In the genomic region with DNA sequence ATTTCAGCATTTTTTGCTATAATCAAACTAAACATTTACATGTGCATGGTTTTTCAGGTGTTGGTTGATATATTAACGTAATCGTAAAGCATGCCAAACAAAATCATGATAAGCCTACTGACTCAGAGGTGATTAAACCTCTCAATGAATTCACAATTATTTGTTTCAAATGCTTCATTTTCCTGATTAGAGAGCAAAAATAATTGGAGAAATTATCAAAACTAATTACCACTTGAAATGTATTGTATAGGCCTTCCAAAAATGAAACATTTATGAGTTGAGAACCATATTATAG, we compare ENCODE assay signal across 27 cellular contexts.
"Had no signal": no experiment of that assay in that cellular context is flagged by ENCODE, and none has a peak within 500 bp of the region (broad histone marks: within the 10 kb centered on the region; RNA-seq: fewer than 3 reads in every experiment).

No MANE protein-coding gene starts in this region.

- DNase-seq: activated CD4-positive, alpha-beta T cell treated with anti-CD3 and anti-CD28 coated beads for 1 hour; activated CD4-positive, alpha-beta T cell treated with anti-CD3 and anti-CD28 coated beads for 4 hours; activated CD4-positive, alpha-beta T cell treated with anti-CD3 and anti-CD28 coated beads, Interleukin-2, amount 10 ng/mL, durations not matched to agents 7 days and 5 days; activated CD4-positive, alpha-beta T cell treated with anti-CD3 and anti-CD28 coated beads, Interleukin-2, amount 50 U/mL, for 4 hours; activated CD8-positive, alpha-beta memory T cell treated with anti-CD3 and anti-CD28 coated beads for 24 hours; activated CD8-positive, alpha-beta T cell treated with anti-CD3 and anti-CD28 coated beads for 36 hours; activated effector memory CD4-positive, alpha-beta T cell treated with Interleukin-2 at 50 U/mL for 16 hours; activated gamma-delta T cell treated with Interleukin-2 at 50 U/mL for 16 hours; activated naive CD4-positive, alpha-beta T cell treated with anti-CD3 and anti-CD28 coated beads, Interleukin-2, amount 50 U/mL, for 16 hours; activated naive CD4-positive, alpha-beta T cell treated with Interleukin-2 at 50 U/mL for 16 hours; activated T-cell treated with anti-CD3 and anti-CD28 coated beads, Interleukin-2, amount 50 U/mL, for 4 hours; amniotic stem cell; caudate nucleus; cortex of kidney; dermis blood vessel endothelial cell; effector CD4-positive, alpha-beta T cell; effector memory CD8-positive, alpha-beta T cell; erythroblast; foreskin keratinocyte; gastrocnemius medialis; glutamatergic neuron; heart left ventricle; T-helper 2 cell had no signal

- H3K27ac ChIP-seq: esophagus muscularis mucosa, foreskin keratinocyte, gastrocnemius medialis, heart left ventricle had no signal

- H3K27ac Mint-ChIP-seq: activated CD4-positive, alpha-beta T cell treated with anti-CD3 and anti-CD28 coated beads, Interleukin-2, amount 10 ng/mL, durations not matched to agents 7 days and 5 days; activated CD8-positive, alpha-beta T cell treated with anti-CD3 and anti-CD28 coated beads for 36 hours; activated naive CD8-positive, alpha-beta T cell; activated T-helper 17 cell treated with anti-CD3 and anti-CD28 coated beads, Interleukin-2, amount 50 U/mL, for 72 hours; WTC11 had no signal

- H3K9me3 Mint-ChIP-seq: activated CD4-positive, alpha-beta T cell treated with anti-CD3 and anti-CD28 coated beads, Interleukin-2, amount 10 ng/mL, durations not matched to agents 7 days and 5 days; activated CD8-positive, alpha-beta T cell treated with anti-CD3 and anti-CD28 coated beads for 36 hours; activated T-cell treated with anti-CD3 and anti-CD28 coated beads, Interleukin-2, amount 50 U/mL, for 4 hours; activated T-helper 17 cell treated with anti-CD3 and anti-CD28 coated beads, Interleukin-2, amount 50 U/mL, for 72 hours; effector memory CD8-positive, alpha-beta T cell had no signal

- H3K4me1 ChIP-seq: gastrocnemius medialis, heart left ventricle had no signal

- H3K4me3 Mint-ChIP-seq: activated CD4-positive, alpha-beta T cell treated with anti-CD3 and anti-CD28 coated beads, Interleukin-2, amount 10 ng/mL, durations not matched to agents 7 days and 5 days; activated CD8-positive, alpha-beta T cell treated with anti-CD3 and anti-CD28 coated beads for 36 hours; activated naive CD8-positive, alpha-beta T cell; activated T-cell treated with anti-CD3 and anti-CD28 coated beads, Interleukin-2, amount 50 U/mL, for 4 hours; activated T-helper 17 cell treated with anti-CD3 and anti-CD28 coated beads, Interleukin-2, amount 50 U/mL, for 72 hours; effector memory CD8-positive, alpha-beta T cell; WTC11 had no signal

- H3K4me3 ChIP-seq: esophagus muscularis mucosa, gastrocnemius medialis, heart left ventricle had no signal

- H3K9me3 ChIP-seq: esophagus muscularis mucosa, gastrocnemius medialis, heart left ventricle had no signal

- H3K36me3 ChIP-seq: esophagus muscularis mucosa, gastrocnemius medialis, heart left ventricle had no signal

- H3K36me3 Mint-ChIP-seq: activated naive CD8-positive, alpha-beta T cell; WTC11 had no signal

- H3K4me1 Mint-ChIP-seq: activated CD4-positive, alpha-beta T cell treated with anti-CD3 and anti-CD28 coated beads, Interleukin-2, amount 10 ng/mL, durations not matched to agents 7 days and 5 days; activated T-helper 17 cell treated with anti-CD3 and anti-CD28 coated beads, Interleukin-2, amount 50 U/mL, for 72 hours; WTC11 had no signal

- H3K27me3 ChIP-seq: esophagus muscularis mucosa, foreskin keratinocyte, gastrocnemius medialis, heart left ventricle had no signal

- H3K27me3 Mint-ChIP-seq: activated CD4-positive, alpha-beta T cell treated with anti-CD3 and anti-CD28 coated beads, Interleukin-2, amount 10 ng/mL, durations not matched to agents 7 days and 5 days; activated CD8-positive, alpha-beta T cell treated with anti-CD3 and anti-CD28 coated beads for 36 hours; activated naive CD8-positive, alpha-beta T cell; activated T-helper 17 cell treated with anti-CD3 and anti-CD28 coated beads, Interleukin-2, amount 50 U/mL, for 72 hours; effector memory CD8-positive, alpha-beta T cell had no signal
